ENCODE assay signal across 9 cellular contexts in genomic region chr1:221725683-221726330, GRCh38. TPM values are rescaled to one million over a fixed set of nuclear protein-coding genes. Genes with fewer than 3 reads are reported as not detected.
DNase-seq lines count a peak whose midpoint lies in the region; ATAC-seq, FAIRE-seq and TF ChIP-seq lines count a peak whose summit lies in the region.
"Had no signal": no experiment of that assay in that cellular context is flagged by ENCODE, and none has a peak within 500 bp of the region (broad histone marks: within the 10 kb centered on the region; RNA-seq: fewer than 3 reads in every experiment).

No MANE protein-coding gene starts in this region.

- BruUV-seq in A673 (replicated peaks; lab: Mats Ljungman, UMichigan), result no TSS peak

- H3K4me1 ChIP-seq in A673 (ENCODE audit: insufficient read depth, low read length, poor library complexity, severe bottlenecking), result no peaks in the 10 kb centered on the region

- POLR2A ChIA-PET in A673 (lab: Charles Lee; ENCODE audit: low non-redundant PET), result no interaction called here

- peak overlapping the region; percentile 44 for H3K27ac ChIP-seq in substantia nigra (ENCODE audit: low read depth, low read length, poor library complexity, severe bottlenecking)
- no peak overlapping the region for H3K27ac ChIP-seq in A673 (ENCODE audit: low read depth, low read length, poor library complexity, severe bottlenecking)

- no peak for FAIRE-seq in frontal cortex (lab: Jason Lieb, UNC)
- FAIRE-seq: G401.6 had no signal

- DNase-seq in Right ventricle myocardium inferior (ENCODE audit: missing footprints) (no peak), cardiac septum (ENCODE audit: low spot score) (no peak), Kasumi-1 (lab: John Stamatoyannopoulos, UW) (peak; percentile 28 to 50), epithelial cell of esophagus (ENCODE audit: low read depth) (peak; percentile 50), substantia nigra (lab: John Stamatoyannopoulos, UW) (no peak), A673 (ENCODE audit: low spot score) (no peak), NCI-H1436 (lab: John Stamatoyannopoulos, UW) (no peak), frontal cortex (ENCODE audit: low spot score in 2 of 2) (no peak)

- peak; percentile 56 for ATAC-seq in Right ventricle myocardium inferior

- no peak overlapping the region for H3K4me3 ChIP-seq in epithelial cell of esophagus (ENCODE audit: low read length)
- no peak overlapping the region for H3K4me3 ChIP-seq in A673 (ENCODE audit: low read depth, low read length, poor library complexity, severe bottlenecking)

- H3K36me3 ChIP-seq in A673 (ENCODE audit: insufficient read depth, low read length, poor library complexity, severe bottlenecking), result no peaks in the 10 kb centered on the region

- TF ChIP-seq CTCF in epithelial cell of esophagus (IDR thresholded peaks at IDR 0.05; ENCODE audit: insufficient read depth, low read depth, low read length, missing control alignments), result no peak
- TF ChIP-seq CTCF in A673 (conservative IDR thresholded peaks at IDR 0.05; ENCODE audit: low read depth, low read length), result no peak

- CTCF ChIA-PET in A673 (lab: Charles Lee), result no interaction called here

- intact Hi-C loops in Right ventricle myocardium inferior (cut with DNase I), result no loop called here
- intact Hi-C loops in cardiac septum (cut with DNase I), result no loop called here
- intact Hi-C loops in A673 (cut with micrococcal nuclease; ENCODE audit: unreplicated experiment), result no loop called here

- no peaks in the 10 kb centered on the region for H3K27me3 ChIP-seq in A673 (replicated peaks; ENCODE audit: insufficient read depth, low read depth, low read length, poor library complexity)

- no peaks in the 10 kb centered on the region for H3K9me3 ChIP-seq in A673 (ENCODE audit: low read depth, low read length, poor library complexity, severe bottlenecking)

RNA-seq across cellular contexts. Expression of gene DUSP10, which starts 16.1 kb away (rescaled TPM):
- 3.2 TPM for total RNA-seq in Right ventricle myocardium inferior
- total RNA-seq in cardiac septum, result 2.8 TPM
- total RNA-seq in A673 (2021), result 0.17 TPM in 1 of 2 replicates, not detected in the other
- total RNA-seq in frontal cortex, result 6.9 TPM

Comparison
In these comparisons a context has a peak if more than half of its experiments do, and no peak if none do; other contexts are left out.
1. DNase-seq: peak in Kasumi-1 (2 of 2) and epithelial cell of esophagus (single experiment); none in Right ventricle myocardium inferior (single experiment), cardiac septum (single experiment), substantia nigra (0 of 49), A673 (single experiment), NCI-H1436 (single experiment) and frontal cortex (0 of 2).